1 cellular context compared by ENCODE assay signal in the genomic region with DNA sequence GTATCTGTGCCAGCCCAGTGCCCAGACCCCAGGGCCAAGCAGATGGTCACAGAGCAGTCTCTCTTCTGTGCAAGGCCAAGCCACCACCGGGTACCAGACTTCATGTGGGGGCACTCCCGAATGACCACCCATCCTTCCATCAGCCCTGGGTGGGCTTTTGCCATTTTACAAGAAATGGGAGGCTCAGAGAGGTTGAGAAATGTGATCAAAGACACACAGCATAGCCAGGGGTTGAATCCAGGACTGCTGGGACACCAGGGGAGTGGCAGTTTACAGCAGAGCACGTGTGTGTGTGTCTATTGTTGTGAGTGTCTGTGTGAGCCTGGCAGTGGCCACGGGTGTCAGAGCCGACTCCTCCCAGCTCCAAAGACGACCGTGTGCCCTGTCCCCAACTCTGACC. TPM values are rescaled to one million over a fixed set of nuclear protein-coding genes. Genes with fewer than 3 reads are reported as not detected.
"Had no signal": no experiment of that assay in that cellular context is flagged by ENCODE, and none has a peak within 500 bp of the region (broad histone marks: within the 10 kb centered on the region; RNA-seq: fewer than 3 reads in every experiment).

No MANE protein-coding gene starts in this region.

RNA-seq across cellular contexts. Expression of a gene that starts 17.4 kb away (rescaled TPM):
- polyA plus RNA-seq: IgD-negative memory B cell had no signal
